In the genomic region with DNA sequence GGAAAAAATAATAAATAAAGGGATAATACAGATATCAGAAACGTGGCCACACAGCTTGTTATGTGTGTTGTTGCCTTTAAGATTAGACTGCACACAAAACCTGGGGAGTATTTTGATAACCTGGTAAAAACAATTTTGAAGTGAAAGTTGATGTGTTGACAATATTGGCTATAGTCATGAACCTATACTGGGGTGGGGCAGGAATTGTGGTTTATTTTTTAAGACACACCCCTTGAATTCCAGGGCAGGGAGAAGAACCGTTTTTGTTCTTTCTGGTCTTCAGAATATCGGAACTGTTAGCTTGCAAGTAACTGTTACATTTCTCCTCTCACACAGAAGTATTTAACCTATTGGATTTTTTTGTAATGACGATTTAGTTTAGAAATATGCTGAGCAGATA, we compare ENCODE assay signal across 24 cellular contexts.
DNase-seq lines count a peak whose midpoint lies in the region; ATAC-seq and TF ChIP-seq lines count a peak whose summit lies in the region.
"Had no signal": no experiment of that assay in that cellular context is flagged by ENCODE, and none has a peak within 500 bp of the region (broad histone marks: within the 10 kb centered on the region; RNA-seq: fewer than 3 reads in every experiment).

No MANE protein-coding gene starts in this region.

- no peak for ATAC-seq in activated CD8-positive, alpha-beta memory T cell treated with anti-CD3 and anti-CD28 coated beads, Interleukin-2, amount 10 ng/mL, durations not matched to agents 7 days and 5 days
- no peak for ATAC-seq in RWPE2 (ENCODE audit: low read depth)
- ATAC-seq in stimulated activated memory B cell treated with anti-CD40 and anti-IgM and Interleukin-4, amounts not matched to agents 10 μg/mL and 1 μg/mL and 100 μg/mL, for 72 hours: no peak
- ATAC-seq: gastrocnemius medialis had no signal

- no peaks in the 10 kb centered on the region for H3K27me3 ChIP-seq in RWPE2 (ENCODE audit: insufficient read depth, poor library complexity, severe bottlenecking)
- no peaks in the 10 kb centered on the region for H3K27me3 ChIP-seq in effector memory CD4-positive, alpha-beta T cell (replicated peaks; ENCODE audit: control insufficient read depth, insufficient read depth, low read length, poor library complexity, severe bottlenecking)
- H3K27me3 ChIP-seq: BLaER1 treated with 17β-estradiol and CSF1 and Interleukin-3, amounts not matched to agents 10 nM and 100 nM; gastrocnemius medialis had no signal

- peaks cover 65% of the 10 kb centered on the region for H3K4me1 ChIP-seq in RWPE2 (ENCODE audit: insufficient read depth, poor library complexity, severe bottlenecking)
- H3K4me1 ChIP-seq in effector memory CD4-positive, alpha-beta T cell (ENCODE audit: control insufficient read depth, insufficient read depth, low read length, poor library complexity, severe bottlenecking): peaks cover 67% of the 10 kb centered on the region

- peaks cover 5% of the 10 kb centered on the region for H3K36me3 Mint-ChIP-seq in activated CD8-positive, alpha-beta memory T cell treated with anti-CD3 and anti-CD28 coated beads, Interleukin-2, amount 10 ng/mL, durations not matched to agents 7 days and 5 days
- peaks cover 10% of the 10 kb centered on the region for H3K36me3 Mint-ChIP-seq in stimulated activated memory B cell treated with anti-CD40 and anti-IgM and Interleukin-4, amounts not matched to agents 10 μg/mL and 1 μg/mL and 100 μg/mL, for 72 hours
- H3K36me3 Mint-ChIP-seq: activated naive CD8-positive, alpha-beta T cell; mesothelial cell of epicardium had no signal

- peaks cover 86% of the 10 kb centered on the region for H3K4me1 Mint-ChIP-seq in activated CD8-positive, alpha-beta memory T cell treated with anti-CD3 and anti-CD28 coated beads, Interleukin-2, amount 10 ng/mL, durations not matched to agents 7 days and 5 days
- H3K4me1 Mint-ChIP-seq in stimulated activated memory B cell treated with anti-CD40 and anti-IgM and Interleukin-4, amounts not matched to agents 10 μg/mL and 1 μg/mL and 100 μg/mL, for 72 hours: peaks cover 82% of the 10 kb centered on the region

- H3K9me3 ChIP-seq in RWPE2 (ENCODE audit: severe bottlenecking): no peaks in the 10 kb centered on the region
- H3K9me3 ChIP-seq in effector memory CD4-positive, alpha-beta T cell (ENCODE audit: control insufficient read depth, low read length): no peaks in the 10 kb centered on the region
- H3K9me3 ChIP-seq: BLaER1 treated with 17β-estradiol and CSF1 and Interleukin-3, amounts not matched to agents 10 nM and 100 nM; gastrocnemius medialis had no signal

- H3K27me3 Mint-ChIP-seq in activated CD8-positive, alpha-beta memory T cell treated with anti-CD3 and anti-CD28 coated beads, Interleukin-2, amount 10 ng/mL, durations not matched to agents 7 days and 5 days: no peaks in the 10 kb centered on the region
- H3K27me3 Mint-ChIP-seq in stimulated activated memory B cell treated with anti-CD40 and anti-IgM and Interleukin-4, amounts not matched to agents 10 μg/mL and 1 μg/mL and 100 μg/mL, for 72 hours: no peaks in the 10 kb centered on the region
- H3K27me3 Mint-ChIP-seq: activated B cell treated with CpG ODN at 0.5 μM for 24 hours; activated naive CD8-positive, alpha-beta T cell had no signal

- no peak overlapping the region for H3K4me3 Mint-ChIP-seq in activated CD8-positive, alpha-beta memory T cell treated with anti-CD3 and anti-CD28 coated beads, Interleukin-2, amount 10 ng/mL, durations not matched to agents 7 days and 5 days
- no peak overlapping the region for H3K4me3 Mint-ChIP-seq in stimulated activated memory B cell treated with anti-CD40 and anti-IgM and Interleukin-4, amounts not matched to agents 10 μg/mL and 1 μg/mL and 100 μg/mL, for 72 hours
- H3K4me3 Mint-ChIP-seq: activated naive CD8-positive, alpha-beta T cell; GM23338; mesothelial cell of epicardium; neural crest cell had no signal

- peak overlapping the region; percentile 84 for H3K27ac ChIP-seq in RWPE2 (ENCODE audit: poor library complexity, severe bottlenecking)
- peak overlapping the region; percentile 69 for H3K27ac ChIP-seq in effector memory CD4-positive, alpha-beta T cell (ENCODE audit: insufficient read depth, low read length, poor library complexity, severe bottlenecking)
- H3K27ac ChIP-seq: coronary artery, gastrocnemius medialis had no signal

- H3K4me3 ChIP-seq in RWPE2 (ENCODE audit: severe bottlenecking): no peak overlapping the region
- H3K4me3 ChIP-seq in effector memory CD4-positive, alpha-beta T cell (ENCODE audit: insufficient read depth, low read depth, low read length, poor library complexity, severe bottlenecking): no peak overlapping the region
- H3K4me3 ChIP-seq: BLaER1 treated with 17β-estradiol and CSF1 and Interleukin-3, amounts not matched to agents 10 nM and 100 nM; coronary artery; gastrocnemius medialis; GM23338 had no signal

- TF ChIP-seq CTCF in RWPE2 (IDR thresholded peaks at IDR 0.05; ENCODE audit: poor library complexity, severe bottlenecking): no peak

- H3K9me3 Mint-ChIP-seq in activated CD8-positive, alpha-beta memory T cell treated with anti-CD3 and anti-CD28 coated beads, Interleukin-2, amount 10 ng/mL, durations not matched to agents 7 days and 5 days (ENCODE audit: low read depth): no peaks in the 10 kb centered on the region
- no peaks in the 10 kb centered on the region for H3K9me3 Mint-ChIP-seq in stimulated activated memory B cell treated with anti-CD40 and anti-IgM and Interleukin-4, amounts not matched to agents 10 μg/mL and 1 μg/mL and 100 μg/mL, for 72 hours
- H3K9me3 Mint-ChIP-seq: activated B cell treated with CpG ODN at 0.5 μM for 24 hours, GM23338, mesothelial cell of epicardium, neural crest cell had no signal

- no peaks in the 10 kb centered on the region for H3K36me3 ChIP-seq in RWPE2 (ENCODE audit: low read depth)
- no peaks in the 10 kb centered on the region for H3K36me3 ChIP-seq in effector memory CD4-positive, alpha-beta T cell (ENCODE audit: control insufficient read depth, insufficient read depth, low read length)
- H3K36me3 ChIP-seq: gastrocnemius medialis had no signal

- CTCF ChIA-PET in activated CD8-positive, alpha-beta memory T cell treated with anti-CD3 and anti-CD28 coated beads, Interleukin-2, amount 10 ng/mL, durations not matched to agents 7 days and 5 days (lab: Charles Lee): interaction anchor here (1.0 to 10.3 kb wide), 5 partner anchors 8 to 23 kb away, joined by 5 to 171 read pairs (median 7); no protein-coding TSS in a partner anchor

- intact Hi-C loops in posterior vena cava (cut with DNase I): no loop called here

- peak overlapping the region; percentile 84 for H3K27ac Mint-ChIP-seq in activated CD8-positive, alpha-beta memory T cell treated with anti-CD3 and anti-CD28 coated beads, Interleukin-2, amount 10 ng/mL, durations not matched to agents 7 days and 5 days
- H3K27ac Mint-ChIP-seq in stimulated activated memory B cell treated with anti-CD40 and anti-IgM and Interleukin-4, amounts not matched to agents 10 μg/mL and 1 μg/mL and 100 μg/mL, for 72 hours: peak overlapping the region; percentile 98
- H3K27ac Mint-ChIP-seq: GM23338 had no signal

- DNase-seq in activated CD8-positive, alpha-beta memory T cell treated with anti-CD3 and anti-CD28 coated beads, Interleukin-2, amount 10 ng/mL, durations not matched to agents 7 days and 5 days: no peak
- no peak for DNase-seq in activated CD8-positive, alpha-beta memory T cell treated with anti-CD3 and anti-CD28 coated beads for 24 hours
- no peak for DNase-seq in RWPE2 (ENCODE audit: low spot score)
- no peak for DNase-seq in effector memory CD4-positive, alpha-beta T cell
- no peak for DNase-seq in NCI-H2029 (lab: John Stamatoyannopoulos, UW)
- DNase-seq in posterior vena cava (ENCODE audit: low spot score): no peak
- DNase-seq in SKM-1 (lab: John Stamatoyannopoulos, UW; ENCODE audit: unreplicated experiment): no peak
- DNase-seq: activated B cell treated with CpG ODN at 0.5 μM for 24 hours; activated CD8-positive, alpha-beta memory T cell treated with anti-CD3 and anti-CD28 coated beads, Interleukin-2, amount 50 U/mL, for 4 hours; gastrocnemius medialis; GDM1; Karpas-422; NCI-H1105; NCI-H510A treated with DMSO at 0.1 percent for 48 hours; SHP77; small intestine; stimulated activated CD4-positive, alpha-beta T cell treated with anti-CD3 and anti-CD28 coated beads, Interleukin-2, amount 100 ng/mL, for 48 hours had no signal
